In genomic region chr1:18934205-18935000, GRCh38 we compare ENCODE assay signal across 20 cellular contexts. TPM values are rescaled to one million over a fixed set of nuclear protein-coding genes. Genes with fewer than 3 reads are reported as not detected.
DNase-seq lines count a peak whose midpoint lies in the region; ATAC-seq and TF ChIP-seq lines count a peak whose summit lies in the region.
"Had no signal": no experiment of that assay in that cellular context is flagged by ENCODE, and none has a peak within 500 bp of the region (broad histone marks: within the 10 kb centered on the region; RNA-seq: fewer than 3 reads in every experiment).

No MANE protein-coding gene starts in this region.

- peak; percentile 39 to 56 for ATAC-seq in activated T-cell treated with anti-CD3 and anti-CD28 coated beads, Interleukin-2, amount 50 U/mL, for 72 hours (replicated peaks in 1 of 2)
- ATAC-seq in naive thymus-derived CD4-positive, alpha-beta T cell: peak; percentile 40
- ATAC-seq in stimulated activated naive CD8-positive, alpha-beta T cell treated with anti-CD3 and anti-CD28 coated beads, Interleukin-15, amount 100 ng/mL, for 72 hours: no peak
- ATAC-seq: activated CD8-positive, alpha-beta memory T cell treated with anti-CD3 and anti-CD28 coated beads, Interleukin-2, amount 10 ng/mL, durations not matched to agents 7 days and 5 days; left lobe of liver; Panc1 had no signal

- CTCF ChIA-PET in HEK293 (lab: Yijun Ruan, JAX): interaction anchor here (1.4 kb wide), 1 partner anchor 21 kb away, joined by 3 read pairs; no protein-coding TSS in a partner anchor
- CTCF ChIA-PET in naive thymus-derived CD4-positive, alpha-beta T cell (lab: Charles Lee): no interaction called here

- no peaks in the 10 kb centered on the region for H3K9me3 Mint-ChIP-seq in activated T-cell treated with anti-CD3 and anti-CD28 coated beads, Interleukin-2, amount 50 U/mL, for 72 hours
- H3K9me3 Mint-ChIP-seq in naive thymus-derived CD4-positive, alpha-beta T cell: no peaks in the 10 kb centered on the region
- H3K9me3 Mint-ChIP-seq in stimulated activated naive CD8-positive, alpha-beta T cell treated with anti-CD3 and anti-CD28 coated beads, Interleukin-15, amount 100 ng/mL, for 72 hours: no peaks in the 10 kb centered on the region
- H3K9me3 Mint-ChIP-seq: nephron had no signal

- H3K36me3 Mint-ChIP-seq in activated T-cell treated with anti-CD3 and anti-CD28 coated beads, Interleukin-2, amount 50 U/mL, for 72 hours (ENCODE audit: insufficient read depth in 2 of 2): peaks cover 0 to 2% of the 10 kb centered on the region in 2 donors
- peaks cover 0 to 3% (median 0%) of the 10 kb centered on the region in 5 donors for H3K36me3 Mint-ChIP-seq in naive thymus-derived CD4-positive, alpha-beta T cell
- H3K36me3 Mint-ChIP-seq: activated CD8-positive, alpha-beta memory T cell treated with anti-CD3 and anti-CD28 coated beads, Interleukin-2, amount 10 ng/mL, durations not matched to agents 7 days and 5 days had no signal

- H3K27ac Mint-ChIP-seq in activated T-cell treated with anti-CD3 and anti-CD28 coated beads, Interleukin-2, amount 50 U/mL, for 72 hours: peak overlapping the region; percentile 64
- H3K27ac Mint-ChIP-seq in naive thymus-derived CD4-positive, alpha-beta T cell: peak overlapping the region in 8 of 9 donors; percentile 41 to 91 (median 74)
- H3K27ac Mint-ChIP-seq in stimulated activated naive CD8-positive, alpha-beta T cell treated with anti-CD3 and anti-CD28 coated beads, Interleukin-15, amount 100 ng/mL, for 72 hours: peak overlapping the region in 1 of 2 donors; percentile 81
- H3K27ac Mint-ChIP-seq: activated CD8-positive, alpha-beta memory T cell treated with anti-CD3 and anti-CD28 coated beads, Interleukin-2, amount 10 ng/mL, durations not matched to agents 7 days and 5 days; nephron had no signal

- H3K27me3 ChIP-seq in naive thymus-derived CD4-positive, alpha-beta T cell (ENCODE audit: control insufficient read depth in 2 of 2, insufficient read depth in 2 of 2, low read length in 2 of 2): no peaks in the 10 kb centered on the region
- H3K27me3 ChIP-seq: breast epithelium had no signal

- H3K4me1 Mint-ChIP-seq in activated T-cell treated with anti-CD3 and anti-CD28 coated beads, Interleukin-2, amount 50 U/mL, for 72 hours (ENCODE audit: low read depth): peaks cover 84% of the 10 kb centered on the region
- peaks cover 33 to 79% (median 73%) of the 10 kb centered on the region in 7 donors for H3K4me1 Mint-ChIP-seq in naive thymus-derived CD4-positive, alpha-beta T cell
- H3K4me1 Mint-ChIP-seq in stimulated activated naive CD8-positive, alpha-beta T cell treated with anti-CD3 and anti-CD28 coated beads, Interleukin-15, amount 100 ng/mL, for 72 hours: peaks cover 90% of the 10 kb centered on the region

- H3K4me3 ChIP-seq in HEK293 (ENCODE audit: low read depth, low read length): no peak overlapping the region
- peak overlapping the region; percentile 33 for H3K4me3 ChIP-seq in naive thymus-derived CD4-positive, alpha-beta T cell (ENCODE audit: low read length)
- H3K4me3 ChIP-seq: breast epithelium, coronary artery, SK-N-MC, thoracic aorta had no signal

- no peak for TF ChIP-seq CTCF in HEK293 (tag by site-specific recombination; IDR thresholded peaks at IDR 0.05)

- H3K36me3 ChIP-seq in HEK293 (ENCODE audit: control insufficient read depth in 2 of 2, insufficient read depth in 1 of 2, low read length in 2 of 2): no peaks in the 10 kb centered on the region
- H3K36me3 ChIP-seq in naive thymus-derived CD4-positive, alpha-beta T cell (ENCODE audit: control insufficient read depth in 2 of 3, insufficient read depth in 3 of 3, low read length in 3 of 3): no peaks in the 10 kb centered on the region
- H3K36me3 ChIP-seq: breast epithelium had no signal

- H3K27me3 Mint-ChIP-seq in activated T-cell treated with anti-CD3 and anti-CD28 coated beads, Interleukin-2, amount 50 U/mL, for 72 hours (ENCODE audit: low read depth): no peaks in the 10 kb centered on the region
- no peaks in the 10 kb centered on the region for H3K27me3 Mint-ChIP-seq in naive thymus-derived CD4-positive, alpha-beta T cell
- no peaks in the 10 kb centered on the region for H3K27me3 Mint-ChIP-seq in stimulated activated naive CD8-positive, alpha-beta T cell treated with anti-CD3 and anti-CD28 coated beads, Interleukin-15, amount 100 ng/mL, for 72 hours
- H3K27me3 Mint-ChIP-seq: activated CD8-positive, alpha-beta memory T cell treated with anti-CD3 and anti-CD28 coated beads, Interleukin-2, amount 10 ng/mL, durations not matched to agents 7 days and 5 days had no signal

- H3K27ac ChIP-seq in HEK293 (ENCODE audit: extremely low read depth, low read depth, low read length): no peak overlapping the region
- peak overlapping the region; percentile 11 for H3K27ac ChIP-seq in naive thymus-derived CD4-positive, alpha-beta T cell (ENCODE audit: low read depth, low read length)
- H3K27ac ChIP-seq: C4-2B, coronary artery, KMS-11, SK-N-MC, thoracic aorta had no signal

- peak overlapping the region; percentile 31 to 47 for H3K4me3 Mint-ChIP-seq in activated T-cell treated with anti-CD3 and anti-CD28 coated beads, Interleukin-2, amount 50 U/mL, for 72 hours
- H3K4me3 Mint-ChIP-seq in naive thymus-derived CD4-positive, alpha-beta T cell: peak overlapping the region in 5 of 10 donors; percentile 30 to 74 (median 51)
- H3K4me3 Mint-ChIP-seq in stimulated activated naive CD8-positive, alpha-beta T cell treated with anti-CD3 and anti-CD28 coated beads, Interleukin-15, amount 100 ng/mL, for 72 hours: peak overlapping the region in 1 of 2 donors; percentile 59
- H3K4me3 Mint-ChIP-seq: activated CD8-positive, alpha-beta memory T cell treated with anti-CD3 and anti-CD28 coated beads, Interleukin-2, amount 10 ng/mL, durations not matched to agents 7 days and 5 days; nephron had no signal

- POLR2A ChIA-PET in HEK293 (lab: Yijun Ruan, JAX): no interaction called here
- POLR2A ChIA-PET in naive thymus-derived CD4-positive, alpha-beta T cell (lab: Charles Lee): interaction anchor here (0.6 kb wide), 1 partner anchor 9 kb away, joined by 3 read pairs; no protein-coding TSS in a partner anchor

- intact Hi-C loops in naive thymus-derived CD4-positive, alpha-beta T cell (cut with micrococcal nuclease): no loop called here

- no peaks in the 10 kb centered on the region for H3K4me1 ChIP-seq in HEK293 (ENCODE audit: control insufficient read depth, insufficient read depth, low read length)
- H3K4me1 ChIP-seq in naive thymus-derived CD4-positive, alpha-beta T cell (ENCODE audit: control insufficient read depth in 2 of 2, insufficient read depth in 2 of 2, low read length in 2 of 2): peaks cover 42 to 48% of the 10 kb centered on the region in 2 donors

- no peaks in the 10 kb centered on the region for H3K9me3 ChIP-seq in HEK293 (ENCODE audit: control insufficient read depth, insufficient read depth, low read depth, low read length)
- H3K9me3 ChIP-seq in naive thymus-derived CD4-positive, alpha-beta T cell (ENCODE audit: control insufficient read depth in 2 of 3, low read length in 3 of 3): no peaks in the 10 kb centered on the region
- H3K9me3 ChIP-seq: breast epithelium, thoracic aorta had no signal

- DNase-seq in activated T-cell treated with anti-CD3 and anti-CD28 coated beads, Interleukin-2, amount 50 U/mL, for 72 hours: no peak
- DNase-seq in activated T-cell treated with anti-CD3 and anti-CD28 coated beads, Interleukin-2, amount 50 U/mL, for 48 hours: no peak
- DNase-seq in NCI-H526 (lab: John Stamatoyannopoulos, UW) (peak; percentile 59 to 65), NCI-H2196 (lab: John Stamatoyannopoulos, UW; ENCODE audit: unreplicated experiment) (no peak)
- DNase-seq in naive thymus-derived CD4-positive, alpha-beta T cell: peak in 1 of 9 donors; percentile 55
- DNase-seq in stimulated activated naive CD8-positive, alpha-beta T cell treated with anti-CD3 and anti-CD28 coated beads, Interleukin-15, amount 100 ng/mL, for 72 hours: no peak
- DNase-seq: activated CD8-positive, alpha-beta memory T cell treated with anti-CD3 and anti-CD28 coated beads, Interleukin-2, amount 10 ng/mL, durations not matched to agents 7 days and 5 days; activated effector memory CD4-positive, alpha-beta T cell treated with Interleukin-2 at 50 U/mL for 16 hours; DMS79 treated with DMSO at 0.1 percent for 48 hours; NCI-H2081 treated with DMSO at 0.1 percent for 48 hours had no signal

TF ChIP-seq in HEK293, 187 proteins besides CTCF, POLR2A, EP300 and RAD21 (continues in another document):
- TF ChIP-seq ATF2 (tag by site-specific recombination; IDR thresholded peaks at IDR 0.05; ENCODE audit: low read depth): peak; percentile 29; the same call in 1 of the 2 replicates
- TF ChIP-seq ZNF391 (tag by site-specific recombination; IDR thresholded peaks at IDR 0.05; ENCODE audit: borderline replicate concordance, low read depth): no peak
- no peak for TF ChIP-seq ZNF354C (tag by site-specific recombination; IDR thresholded peaks at IDR 0.05; ENCODE audit: borderline replicate concordance, low read depth)

RNA-seq across cellular contexts. Expression of gene IFFO2, which starts 22.1 kb away (rescaled TPM):
- 10 to 100 TPM; 69.2 to 79.1 TPM for total RNA-seq in activated T-cell treated with anti-CD3 and anti-CD28 coated beads, Interleukin-2, amount 50 U/mL, for 72 hours
- 10 to 100 TPM; 20.5 to 57.1 (median 28.2) TPM for total RNA-seq in naive thymus-derived CD4-positive, alpha-beta T cell
- 1 to 10 TPM; 1.1 to 2.7 TPM for polyA plus RNA-seq in naive thymus-derived CD4-positive, alpha-beta T cell

RNA-seq across cellular contexts. Expression of gene ALDH4A1, which starts 32.0 kb away (rescaled TPM):
- 10 to 100 TPM in 1 of 2 donors, 1 to 10 TPM in 1; 8.1 to 13.1 TPM for total RNA-seq in activated T-cell treated with anti-CD3 and anti-CD28 coated beads, Interleukin-2, amount 50 U/mL, for 72 hours
- 1 to 10 TPM; 1.3 to 3.2 (median 1.6) TPM for total RNA-seq in naive thymus-derived CD4-positive, alpha-beta T cell
- polyA plus RNA-seq in naive thymus-derived CD4-positive, alpha-beta T cell: 1 to 10 TPM in 1 of 2 donors, under 1 TPM in 1; 0.94 to 1.3 TPM

Comparison
In these comparisons a context has a peak if more than half of its experiments do, and no peak if none do; other contexts are left out.
1. DNase-seq: peak in NCI-H526 (2 of 2); none in activated T-cell treated with anti-CD3 and anti-CD28 coated beads, Interleukin-2, amount 50 U/mL, for 72 hours (0 of 2), activated T-cell treated with anti-CD3 and anti-CD28 coated beads, Interleukin-2, amount 50 U/mL, for 48 hours (0 of 2), stimulated activated naive CD8-positive, alpha-beta T cell treated with anti-CD3 and anti-CD28 coated beads, Interleukin-15, amount 100 ng/mL, for 72 hours (0 of 2) and NCI-H2196 (single experiment).